In genomic region chr13:49326222-49326917, GRCh38 we compare ENCODE assay signal across 20 cellular contexts.
"Had no signal": no experiment of that assay in that cellular context is flagged by ENCODE, and none has a peak within 500 bp of the region (broad histone marks: within the 10 kb centered on the region; RNA-seq: fewer than 3 reads in every experiment).

No MANE protein-coding gene starts in this region.

- H3K27ac ChIP-seq: brain microvascular endothelial cell, hepatocyte, neural progenitor cell, pancreas, upper lobe of left lung had no signal

- H3K4me3 ChIP-seq: hepatocyte, neural progenitor cell, pancreas, upper lobe of left lung had no signal

- H3K36me3 Mint-ChIP-seq: neural progenitor cell had no signal

- DNase-seq: activated CD4-positive, alpha-beta T cell treated with anti-CD3 and anti-CD28 coated beads, Interleukin-2, amount 10 ng/mL, durations not matched to agents 7 days and 5 days; activated CD4-positive, CD25-positive, alpha-beta regulatory T cell; activated CD8-positive, alpha-beta memory T cell treated with anti-CD3 and anti-CD28 coated beads, Interleukin-2, amount 50 U/mL, for 4 hours; activated naive CD4-positive, alpha-beta T cell treated with anti-CD3 and anti-CD28 coated beads for 36 hours; activated T-cell treated with anti-CD3 and anti-CD28 coated beads, Interleukin-2, amount 50 U/mL, for 4 hours; brain microvascular endothelial cell; cortex of kidney; effector CD4-positive, alpha-beta T cell; mesenchymal stem cell; naive thymus-derived CD4-positive, alpha-beta T cell; pancreas; stimulated activated CD8-positive, alpha-beta memory T cell treated with anti-CD3 and anti-CD28 coated beads, Interleukin-4, amount 100 ng/mL, for 48 hours; stimulated activated naive CD4-positive, alpha-beta T cell treated with Interleukin-2 at 50 U/mL for 16 hours; substantia nigra; T-helper 1 cell; T-helper 9 cell; upper lobe of left lung had no signal

- H3K9ac ChIP-seq: neural progenitor cell had no signal

- H3K4me1 ChIP-seq: neural progenitor cell, pancreas had no signal

- H2AFZ ChIP-seq: hepatocyte, neural progenitor cell had no signal

- H3K27me3 Mint-ChIP-seq: activated CD4-positive, alpha-beta T cell treated with anti-CD3 and anti-CD28 coated beads, Interleukin-2, amount 10 ng/mL, durations not matched to agents 7 days and 5 days; naive thymus-derived CD4-positive, alpha-beta T cell had no signal

- H3K9me3 Mint-ChIP-seq: activated CD4-positive, alpha-beta T cell treated with anti-CD3 and anti-CD28 coated beads, Interleukin-2, amount 10 ng/mL, durations not matched to agents 7 days and 5 days; activated naive CD4-positive, alpha-beta T cell treated with anti-CD3 and anti-CD28 coated beads for 36 hours; activated T-cell treated with anti-CD3 and anti-CD28 coated beads, Interleukin-2, amount 50 U/mL, for 4 hours; naive thymus-derived CD4-positive, alpha-beta T cell; neural progenitor cell had no signal

- H3K27me3 ChIP-seq: brain microvascular endothelial cell, hepatocyte, neural progenitor cell, pancreas, upper lobe of left lung had no signal

- H3K9me3 ChIP-seq: pancreas, upper lobe of left lung had no signal

- H3K4me2 ChIP-seq: hepatocyte, neural progenitor cell had no signal

- H3K36me3 ChIP-seq: brain microvascular endothelial cell, neural progenitor cell, pancreas had no signal

- H3K4me3 Mint-ChIP-seq: activated CD4-positive, alpha-beta T cell treated with anti-CD3 and anti-CD28 coated beads, Interleukin-2, amount 10 ng/mL, durations not matched to agents 7 days and 5 days; activated naive CD4-positive, alpha-beta T cell treated with anti-CD3 and anti-CD28 coated beads for 36 hours; activated T-cell treated with anti-CD3 and anti-CD28 coated beads, Interleukin-2, amount 50 U/mL, for 4 hours; naive thymus-derived CD4-positive, alpha-beta T cell; neural progenitor cell had no signal

- ATAC-seq: activated T-cell treated with anti-CD3 and anti-CD28 coated beads, Interleukin-2, amount 50 U/mL, for 4 hours; esophagus mucosa; naive thymus-derived CD4-positive, alpha-beta T cell; pancreas had no signal

- H3K27ac Mint-ChIP-seq: activated CD4-positive, alpha-beta T cell treated with anti-CD3 and anti-CD28 coated beads, Interleukin-2, amount 10 ng/mL, durations not matched to agents 7 days and 5 days; activated naive CD4-positive, alpha-beta T cell treated with anti-CD3 and anti-CD28 coated beads for 36 hours; naive thymus-derived CD4-positive, alpha-beta T cell; neural progenitor cell had no signal

- H3K79me2 ChIP-seq: hepatocyte had no signal

- H3K4me1 Mint-ChIP-seq: neural progenitor cell had no signal
